12 cellular contexts compared by ENCODE assay signal in the genomic region with DNA sequence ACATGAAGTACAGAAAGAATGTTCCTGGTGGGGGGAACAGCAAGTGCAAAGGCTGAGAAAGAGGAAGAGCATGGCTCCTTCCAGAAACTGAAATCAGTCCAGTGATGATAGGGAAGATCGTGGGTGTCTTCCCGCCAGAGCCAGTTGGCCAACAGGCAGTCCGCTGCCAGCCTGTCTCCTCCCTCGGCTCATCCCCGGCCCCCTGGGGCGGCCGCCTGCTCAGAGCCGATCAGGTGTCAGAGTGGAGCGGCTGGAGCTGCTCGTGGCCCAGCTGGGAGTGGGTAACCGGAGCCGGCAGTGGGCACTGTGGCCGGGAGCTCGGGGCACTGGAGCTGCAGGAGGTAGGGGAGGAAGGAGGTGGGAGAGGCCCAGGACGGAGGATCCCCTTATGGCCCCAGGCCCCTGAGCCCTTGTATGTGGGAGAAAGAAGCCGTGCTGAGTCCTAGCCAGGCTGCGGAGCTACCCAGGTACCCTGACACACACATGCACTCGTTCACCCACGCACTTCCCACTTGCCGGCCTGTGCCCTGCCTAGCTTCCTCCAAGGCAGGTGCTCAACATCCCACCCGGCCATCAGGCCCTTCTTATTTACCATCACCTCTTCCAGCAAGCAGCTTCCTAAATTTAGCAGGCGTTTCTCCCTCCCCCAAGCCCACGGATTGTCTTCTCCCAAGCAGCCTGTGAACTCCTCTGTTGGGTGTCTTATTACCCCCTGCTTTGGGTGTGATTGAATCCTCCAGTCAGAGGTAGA. TPM values are rescaled to one million over a fixed set of nuclear protein-coding genes. Genes with fewer than 3 reads are reported as not detected.
DNase-seq lines count a peak whose midpoint lies in the region; ATAC-seq lines count a peak whose summit lies in the region.
"Had no signal": no experiment of that assay in that cellular context is flagged by ENCODE, and none has a peak within 500 bp of the region (broad histone marks: within the 10 kb centered on the region; RNA-seq: fewer than 3 reads in every experiment).

No MANE protein-coding gene starts in this region.

- no peak overlapping the region for H3K27ac Mint-ChIP-seq in activated CD4-positive, alpha-beta T cell treated with anti-CD3 and anti-CD28 coated beads, Interleukin-2, amount 10 ng/mL, durations not matched to agents 7 days and 5 days
- no peak overlapping the region for H3K27ac Mint-ChIP-seq in stimulated activated effector memory CD8-positive, alpha-beta T cell treated with anti-CD3 and anti-CD28 coated beads, Interleukin-12 subunit alpha, Interleukin-12 subunit beta, amount 100 ng/mL, for 72 hours

- peaks cover 41% of the 10 kb centered on the region for H3K4me1 Mint-ChIP-seq in activated CD4-positive, alpha-beta T cell treated with anti-CD3 and anti-CD28 coated beads, Interleukin-2, amount 10 ng/mL, durations not matched to agents 7 days and 5 days
- H3K4me1 Mint-ChIP-seq in stimulated activated effector memory CD8-positive, alpha-beta T cell treated with anti-CD3 and anti-CD28 coated beads, Interleukin-12 subunit alpha, Interleukin-12 subunit beta, amount 100 ng/mL, for 72 hours, result peaks cover 50% of the 10 kb centered on the region

- no peaks in the 10 kb centered on the region for H3K27me3 Mint-ChIP-seq in activated CD4-positive, alpha-beta T cell treated with anti-CD3 and anti-CD28 coated beads, Interleukin-2, amount 10 ng/mL, durations not matched to agents 7 days and 5 days

- H3K36me3 Mint-ChIP-seq in activated CD4-positive, alpha-beta T cell treated with anti-CD3 and anti-CD28 coated beads, Interleukin-2, amount 10 ng/mL, durations not matched to agents 7 days and 5 days (ENCODE audit: low read depth), result peaks cover 17% of the 10 kb centered on the region
- H3K36me3 Mint-ChIP-seq in stimulated activated effector memory CD8-positive, alpha-beta T cell treated with anti-CD3 and anti-CD28 coated beads, Interleukin-12 subunit alpha, Interleukin-12 subunit beta, amount 100 ng/mL, for 72 hours, result peaks cover 30% of the 10 kb centered on the region

- no peak for DNase-seq in activated CD4-positive, alpha-beta T cell treated with anti-CD3 and anti-CD28 coated beads, Interleukin-2, amount 10 ng/mL, durations not matched to agents 7 days and 5 days
- no peak for DNase-seq in activated CD4-positive, alpha-beta T cell treated with anti-CD3 and anti-CD28 coated beads, Interleukin-2, amount 50 U/mL, for 4 hours
- DNase-seq in NCI-H2171 treated with DMSO at 0.1 percent for 48 hours (lab: John Stamatoyannopoulos, UW), result peak; percentile 95
- peak in 33 of 58 donors; percentile 8 to 76 (median 33) for DNase-seq in anterior cingulate cortex (lab: John Stamatoyannopoulos, UW)
- DNase-seq in stimulated activated effector memory CD8-positive, alpha-beta T cell treated with anti-CD3 and anti-CD28 coated beads, Interleukin-12 subunit alpha, Interleukin-12 subunit beta, amount 100 ng/mL, for 72 hours (ENCODE audit: low spot score in 2 of 2), result no peak
- DNase-seq in kidney glomerular epithelial cell (lab: John Stamatoyannopoulos, UW), result no peak
- DNase-seq in A172 (ENCODE audit: low spot score), result no peak
- DNase-seq in NCI-H1105 (lab: John Stamatoyannopoulos, UW), result no peak
- DNase-seq: activated CD4-positive, alpha-beta T cell treated with anti-CD3 and anti-CD28 coated beads for 48 hours; BE2C; NCI-H226; sigmoid colon had no signal

- no peak for ATAC-seq in stimulated activated effector memory CD8-positive, alpha-beta T cell treated with anti-CD3 and anti-CD28 coated beads, Interleukin-12 subunit alpha, Interleukin-12 subunit beta, amount 100 ng/mL, for 72 hours

- H3K4me3 Mint-ChIP-seq in activated CD4-positive, alpha-beta T cell treated with anti-CD3 and anti-CD28 coated beads, Interleukin-2, amount 10 ng/mL, durations not matched to agents 7 days and 5 days, result peak overlapping the region; percentile 51
- peak overlapping the region; percentile 98 for H3K4me3 Mint-ChIP-seq in stimulated activated effector memory CD8-positive, alpha-beta T cell treated with anti-CD3 and anti-CD28 coated beads, Interleukin-12 subunit alpha, Interleukin-12 subunit beta, amount 100 ng/mL, for 72 hours

- POLR2A ChIA-PET in activated CD4-positive, alpha-beta T cell treated with anti-CD3 and anti-CD28 coated beads, Interleukin-2, amount 10 ng/mL, durations not matched to agents 7 days and 5 days (lab: Charles Lee), result interaction anchor here (0.6 kb wide), 1 partner anchor 37 kb away, joined by 11 read pairs; no protein-coding TSS in a partner anchor

- H3K9me3 Mint-ChIP-seq in activated CD4-positive, alpha-beta T cell treated with anti-CD3 and anti-CD28 coated beads, Interleukin-2, amount 10 ng/mL, durations not matched to agents 7 days and 5 days, result no peaks in the 10 kb centered on the region
- H3K9me3 Mint-ChIP-seq in stimulated activated effector memory CD8-positive, alpha-beta T cell treated with anti-CD3 and anti-CD28 coated beads, Interleukin-12 subunit alpha, Interleukin-12 subunit beta, amount 100 ng/mL, for 72 hours, result no peaks in the 10 kb centered on the region

- CTCF ChIA-PET in activated CD4-positive, alpha-beta T cell treated with anti-CD3 and anti-CD28 coated beads, Interleukin-2, amount 10 ng/mL, durations not matched to agents 7 days and 5 days (lab: Charles Lee), result interaction anchor here (0.6 to 1.7 kb wide), 2 partner anchors 44 to 1890 kb away, joined by 3 to 7 read pairs; no protein-coding TSS in a partner anchor

RNA-seq across cellular contexts. Expression of a gene that starts 1.7 kb away (rescaled TPM):
- total RNA-seq in activated CD4-positive, alpha-beta T cell treated with anti-CD3 and anti-CD28 coated beads, Interleukin-2, amount 10 ng/mL, durations not matched to agents 7 days and 5 days, result under 1 TPM; 0.60 to 0.72 TPM
- 0.41 and 0.53 TPM in 2 replicates for total RNA-seq in A172 (2014; rRNA removed; shearing (Covaris generic))

RNA-seq across cellular contexts. Expression of a gene that starts 1.8 kb away (rescaled TPM):
- total RNA-seq in activated CD4-positive, alpha-beta T cell treated with anti-CD3 and anti-CD28 coated beads, Interleukin-2, amount 10 ng/mL, durations not matched to agents 7 days and 5 days, result 10 to 100 TPM; 31.3 to 35.2 TPM
- 32.6 and 35.5 TPM in 2 replicates for total RNA-seq in A172 (2014; rRNA removed; shearing (Covaris generic))

RNA-seq across cellular contexts. Expression of a gene that starts 30.7 kb away (rescaled TPM):
- under 1 TPM in 1 of 2 experiments, not detected in 1; 0.07 TPM for total RNA-seq in activated CD4-positive, alpha-beta T cell treated with anti-CD3 and anti-CD28 coated beads, Interleukin-2, amount 10 ng/mL, durations not matched to agents 7 days and 5 days
- total RNA-seq in A172 (2014; rRNA removed; shearing (Covaris generic)), result not detected in 2 replicates

RNA-seq across cellular contexts. Expression of a gene that starts 45.2 kb away (rescaled TPM):
- total RNA-seq in activated CD4-positive, alpha-beta T cell treated with anti-CD3 and anti-CD28 coated beads, Interleukin-2, amount 10 ng/mL, durations not matched to agents 7 days and 5 days, result 1 to 10 TPM in 1 of 2 experiments, under 1 TPM in 1; 0.27 to 1.2 TPM
- total RNA-seq in A172 (2014; rRNA removed; shearing (Covaris generic)), result 6.4 and 8.1 TPM in 2 replicates

Comparison
In these comparisons a context has a peak if more than half of its experiments do, and no peak if none do; other contexts are left out.
1. DNase-seq: peak in NCI-H2171 treated with DMSO at 0.1 percent for 48 hours (single experiment) and anterior cingulate cortex (33 of 58); none in activated CD4-positive, alpha-beta T cell treated with anti-CD3 and anti-CD28 coated beads, Interleukin-2, amount 10 ng/mL, durations not matched to agents 7 days and 5 days (single experiment), activated CD4-positive, alpha-beta T cell treated with anti-CD3 and anti-CD28 coated beads, Interleukin-2, amount 50 U/mL, for 4 hours (0 of 2), stimulated activated effector memory CD8-positive, alpha-beta T cell treated with anti-CD3 and anti-CD28 coated beads, Interleukin-12 subunit alpha, Interleukin-12 subunit beta, amount 100 ng/mL, for 72 hours (0 of 2), kidney glomerular epithelial cell (single experiment), A172 (single experiment) and NCI-H1105 (single experiment).